8 cellular contexts compared by ENCODE assay signal in genomic region chr6:43817192-43817591, GRCh38. TPM values are rescaled to one million over a fixed set of nuclear protein-coding genes. Genes with fewer than 3 reads are reported as not detected.
A peak's percentile ranks its signal among the peaks of the same experiment; 100 is the strongest.
DNase-seq lines count a peak whose midpoint lies in the region; ATAC-seq and TF ChIP-seq lines count a peak whose summit lies in the region.

No MANE protein-coding gene starts in this region.

- H3K4me1 ChIP-seq in gastrocnemius medialis: peaks cover 6 to 10% of the 10 kb centered on the region in 2 donors

- intact Hi-C loops in gastrocnemius medialis (cut with DNase I; ENCODE audit: low total_unique reads): loop anchor here (2.0 to 5.0 kb wide), 2 partner anchors 48 to 260 kb away; no protein-coding TSS in a partner anchor
- intact Hi-C loops in activated T-helper 2 cell treated with anti-CD3 and anti-CD28 coated beads, Interferon-gamma antibody, Interleukin-2, Interleukin-4, amounts not matched to agents 10 μg/mL and 5 μg/mL and 100 μg/mL, durations not matched to agents 14 hours and 24 hours and 36 hours (cut with micrococcal nuclease): no loop called here

- no peaks in the 10 kb centered on the region for H3K9me3 ChIP-seq in gastrocnemius medialis

- peaks cover 3% of the 10 kb centered on the region for H3K27me3 Mint-ChIP-seq in endothelial cell (ENCODE audit: unreplicated experiment)
- peaks cover 7% of the 10 kb centered on the region for H3K27me3 Mint-ChIP-seq in activated T-helper 2 cell treated with anti-CD3 and anti-CD28 coated beads, Interferon-gamma antibody, Interleukin-2, Interleukin-4, amounts not matched to agents 10 μg/mL and 5 μg/mL and 100 μg/mL, durations not matched to agents 14 hours and 24 hours and 36 hours (ENCODE audit: low read depth)

- no peak overlapping the region for H3K27ac Mint-ChIP-seq in endothelial cell (ENCODE audit: unreplicated experiment)
- H3K27ac Mint-ChIP-seq in activated T-helper 2 cell treated with anti-CD3 and anti-CD28 coated beads, Interferon-gamma antibody, Interleukin-2, Interleukin-4, amounts not matched to agents 10 μg/mL and 5 μg/mL and 100 μg/mL, durations not matched to agents 14 hours and 24 hours and 36 hours: no peak overlapping the region

- H3K4me1 Mint-ChIP-seq in endothelial cell (ENCODE audit: unreplicated experiment): no peaks in the 10 kb centered on the region
- peaks cover 9% of the 10 kb centered on the region for H3K4me1 Mint-ChIP-seq in activated T-helper 2 cell treated with anti-CD3 and anti-CD28 coated beads, Interferon-gamma antibody, Interleukin-2, Interleukin-4, amounts not matched to agents 10 μg/mL and 5 μg/mL and 100 μg/mL, durations not matched to agents 14 hours and 24 hours and 36 hours (ENCODE audit: low read depth)

- H3K4me3 ChIP-seq in gastrocnemius medialis: no peak overlapping the region

- peak; percentile 52 to 88 for ATAC-seq in gastrocnemius medialis

- DNase-seq in A172 (ENCODE audit: low spot score) (peak; percentile 55), GM20000 (ENCODE audit: low spot score) (peak; percentile 41), RPMI8226 (peak; percentile 67), endothelial cell (ENCODE audit: low spot score) (peak; percentile 36), gastrocnemius medialis (peak; percentile 48 to 80), NCI-H2171 treated with DMSO at 0.1 percent for 48 hours (lab: John Stamatoyannopoulos, UW) (no peak), cerebellar nuclear complex (lab: John Stamatoyannopoulos, UW) (no peak)
- no peak for DNase-seq in activated T-helper 2 cell treated with anti-CD3 and anti-CD28 coated beads, Interferon-gamma antibody, Interleukin-2, Interleukin-4, amounts not matched to agents 10 μg/mL and 5 μg/mL and 100 μg/mL, durations not matched to agents 14 hours and 24 hours and 36 hours (ENCODE audit: low spot score)

- H3K36me3 ChIP-seq in gastrocnemius medialis: no peaks in the 10 kb centered on the region

- in situ Hi-C loops in gastrocnemius medialis (cut with MboI; ENCODE audit: low sequenced_read_pairs in 4 of 4): no loop called here

- H3K27ac ChIP-seq in gastrocnemius medialis: peak overlapping the region in 3 of 4 donors; percentile 27 to 33 (median 33)

- no peaks in the 10 kb centered on the region for H3K9me3 Mint-ChIP-seq in endothelial cell (ENCODE audit: unreplicated experiment)
- H3K9me3 Mint-ChIP-seq in activated T-helper 2 cell treated with anti-CD3 and anti-CD28 coated beads, Interferon-gamma antibody, Interleukin-2, Interleukin-4, amounts not matched to agents 10 μg/mL and 5 μg/mL and 100 μg/mL, durations not matched to agents 14 hours and 24 hours and 36 hours: no peaks in the 10 kb centered on the region

- no peaks in the 10 kb centered on the region for H3K27me3 ChIP-seq in gastrocnemius medialis

- no peaks in the 10 kb centered on the region for H3K36me3 Mint-ChIP-seq in endothelial cell (ENCODE audit: low read depth, unreplicated experiment)
- no peaks in the 10 kb centered on the region for H3K36me3 Mint-ChIP-seq in activated T-helper 2 cell treated with anti-CD3 and anti-CD28 coated beads, Interferon-gamma antibody, Interleukin-2, Interleukin-4, amounts not matched to agents 10 μg/mL and 5 μg/mL and 100 μg/mL, durations not matched to agents 14 hours and 24 hours and 36 hours (ENCODE audit: low read depth)

- no peak overlapping the region for H3K4me3 Mint-ChIP-seq in endothelial cell (ENCODE audit: unreplicated experiment)
- H3K4me3 Mint-ChIP-seq in activated T-helper 2 cell treated with anti-CD3 and anti-CD28 coated beads, Interferon-gamma antibody, Interleukin-2, Interleukin-4, amounts not matched to agents 10 μg/mL and 5 μg/mL and 100 μg/mL, durations not matched to agents 14 hours and 24 hours and 36 hours (ENCODE audit: low read depth): no peak overlapping the region

- TF ChIP-seq CTCF in GM20000 (IDR thresholded peaks at IDR 0.05; ENCODE audit: extremely low read depth, missing control alignments) (no peak), endothelial cell (IDR thresholded peaks at IDR 0.05; ENCODE audit: unreplicated experiment) (no peak), gastrocnemius medialis (IDR thresholded peaks at IDR 0.05 in 4 of 5, conservative IDR thresholded peaks at IDR 0.05 in 1 of 5) (peak; percentile 13 to 57 (median 43))

- no peak for TF ChIP-seq POLR2A in gastrocnemius medialis (IDR thresholded peaks at IDR 0.05)

RNA-seq across cellular contexts. Expression of gene VEGFA, which starts 47.2 kb away (rescaled TPM):
- total RNA-seq in A172 (2014; rRNA removed; shearing (Covaris generic)): 29.0 and 35.2 TPM in 2 replicates
- 3.5 TPM for total RNA-seq in endothelial cell (ENCODE audit: unreplicated experiment)
- 100 to 1,000 TPM in 3 of 4 donors, 10 to 100 TPM in 1; 66.4 to 195 (median 149) TPM for total RNA-seq in gastrocnemius medialis
- 50.7 and 55.2 TPM in 2 replicates for total RNA-seq in activated T-helper 2 cell treated with anti-CD3 and anti-CD28 coated beads, Interferon-gamma antibody, Interleukin-2, Interleukin-4, amounts not matched to agents 10 μg/mL and 5 μg/mL and 100 μg/mL, durations not matched to agents 14 hours and 24 hours and 36 hours

Comparison
In these comparisons a context has a peak if more than half of its experiments do, and no peak if none do; other contexts are left out.
1. DNase-seq: peak in A172 (single experiment), GM20000 (single experiment), RPMI8226 (single experiment), endothelial cell (single experiment) and gastrocnemius medialis (2 of 2); none in activated T-helper 2 cell treated with anti-CD3 and anti-CD28 coated beads, Interferon-gamma antibody, Interleukin-2, Interleukin-4, amounts not matched to agents 10 μg/mL and 5 μg/mL and 100 μg/mL, durations not matched to agents 14 hours and 24 hours and 36 hours (single experiment), NCI-H2171 treated with DMSO at 0.1 percent for 48 hours (single experiment) and cerebellar nuclear complex (0 of 2).
2. CTCF ChIP-seq: peak in gastrocnemius medialis (5 of 5); none in GM20000 (single experiment) and endothelial cell (single experiment).